Comparison of ENCODE assay signal across 12 cellular contexts in genomic region chr2:43246641-43247040, GRCh38. TPM values are rescaled to one million over a fixed set of nuclear protein-coding genes. Genes with fewer than 3 reads are reported as not detected.
DNase-seq lines count a peak whose midpoint lies in the region; ATAC-seq and TF ChIP-seq lines count a peak whose summit lies in the region.
"Had no signal": no experiment of that assay in that cellular context is flagged by ENCODE, and none has a peak within 500 bp of the region (broad histone marks: within the 10 kb centered on the region; RNA-seq: fewer than 3 reads in every experiment).

No MANE protein-coding gene starts in this region.

- peaks cover 5% of the 10 kb centered on the region for H3K27me3 Mint-ChIP-seq in GM23338 (ENCODE audit: insufficient read depth, low read depth, poor library complexity)
- H3K27me3 Mint-ChIP-seq: CD4-positive, CD25-positive, alpha-beta regulatory T cell had no signal

- H3K9me3 ChIP-seq in HUES64 (ENCODE audit: insufficient read depth, low read depth, low read length) (no peaks in the 10 kb centered on the region), mesodermal cell (ENCODE audit: control insufficient read depth, low read length) (no peaks in the 10 kb centered on the region), mucosa of descending colon (no peaks in the 10 kb centered on the region)

- H3K27ac Mint-ChIP-seq in GM23338, result peak overlapping the region; percentile 43; the same call in 1 of the 2 replicates

- H3K27me3 ChIP-seq in GM23338 (ENCODE audit: insufficient read depth) (no peaks in the 10 kb centered on the region), HUES64 (ENCODE audit: insufficient read depth, low read length) (no peaks in the 10 kb centered on the region)
- H3K27me3 ChIP-seq: BLaER1 treated with 17β-estradiol and CSF1 and Interleukin-3, amounts not matched to agents 10 nM and 100 nM had no signal

- no peaks in the 10 kb centered on the region; the same call in 1 of the 2 replicates for H4K20me1 ChIP-seq in GM23338 (replicated peaks; ENCODE audit: insufficient read depth)
- H4K20me1 ChIP-seq: BLaER1 treated with 17β-estradiol and CSF1 and Interleukin-3, amounts not matched to agents 10 nM and 100 nM had no signal

- no peaks in the 10 kb centered on the region for H3K9me2 ChIP-seq in GM23338 (ENCODE audit: insufficient read depth)

- WGBS in HUES64, result 55% methylated on average over 3 of the region's 3 CpGs
- WGBS in mesodermal cell (ENCODE audit: insufficient coverage in 2 of 2), 2 experiments, result 62 to 77% methylated on average over 2 to 3 of the region's 3 CpGs

- no peak for TF ChIP-seq CTCF in GM23338 (conservative IDR thresholded peaks at IDR 0.05; ENCODE audit: low read depth in 2 of 2)
- no peak for TF ChIP-seq CTCF in mucosa of descending colon (IDR thresholded peaks at IDR 0.05)

- H2AFZ ChIP-seq in GM23338, result no peak overlapping the region

- H3K4me1 Mint-ChIP-seq in GM23338, result peaks cover 11% of the 10 kb centered on the region

- H3K9ac ChIP-seq in HUES64 (ENCODE audit: low read depth, low read length), result no peak overlapping the region
- H3K9ac ChIP-seq: BLaER1 treated with 17β-estradiol and CSF1 and Interleukin-3, amounts not matched to agents 10 nM and 100 nM had no signal

- H3K79me2 ChIP-seq in GM23338 (replicated peaks; ENCODE audit: insufficient read depth), result no peaks in the 10 kb centered on the region

- 0 out of 2 replicates have a peak, but pooled peaks cover 3% of the 10 kb centered on the region for H3F3A ChIP-seq in GM23338 (replicated peaks; ENCODE audit: low read depth)

- H3K36me3 Mint-ChIP-seq in GM23338 (ENCODE audit: low read depth), result peaks cover 3% of the 10 kb centered on the region; the same call in 1 of the 3 replicates

- H3K4me3 ChIP-seq in GM23338, result no peak overlapping the region
- no peak overlapping the region for H3K4me3 ChIP-seq in HUES64 (ENCODE audit: low read length)
- H3K4me3 ChIP-seq in mesodermal cell (ENCODE audit: extremely low read depth, insufficient read depth, low read length, poor library complexity, severe bottlenecking), result no peak overlapping the region
- no peak overlapping the region for H3K4me3 ChIP-seq in mucosa of descending colon
- H3K4me3 ChIP-seq: BLaER1 treated with 17β-estradiol and CSF1 and Interleukin-3, amounts not matched to agents 10 nM and 100 nM; GM12878 had no signal

- H3K27ac ChIP-seq in GM23338 (ENCODE audit: low read depth) (no peak overlapping the region), HUES64 (ENCODE audit: low read depth, low read length) (0 out of 2 replicates have a peak overlapping the region, but pooled peaks have one; percentile 21), mesodermal cell (ENCODE audit: low read depth, low read length, severe bottlenecking) (peak overlapping the region; percentile 10)
- H3K27ac ChIP-seq: BLaER1 treated with 17β-estradiol and CSF1 and Interleukin-3, amounts not matched to agents 10 nM and 100 nM had no signal

- DNase-seq in GM23338 (ENCODE audit: low spot score), result no peak
- DNase-seq in sciatic nerve (ENCODE audit: low spot score), result peak; percentile 32
- DNase-seq in mucosa of descending colon, result no peak
- DNase-seq: ACHN; CD4-positive, CD25-positive, alpha-beta regulatory T cell; DMS53 had no signal

- intact Hi-C loops in sciatic nerve (cut with DNase I) (no loop called here), mucosa of descending colon (cut with DNase I, micrococcal nuclease) (no loop called here)

- no peak overlapping the region for H3K4me3 Mint-ChIP-seq in GM23338
- H3K4me3 Mint-ChIP-seq: CD4-positive, CD25-positive, alpha-beta regulatory T cell had no signal

- ATAC-seq in GM23338, result peak; percentile 70
- no peak for ATAC-seq in sciatic nerve
- no peak for ATAC-seq in HG03039 (IDR thresholded peaks at IDR 0.05; ENCODE audit: unreplicated experiment)
- no peak for ATAC-seq in mucosa of descending colon
- no peak for ATAC-seq in HG03571 (IDR thresholded peaks at IDR 0.05; ENCODE audit: unreplicated experiment)
- ATAC-seq: GM12878 had no signal

- H3K36me3 ChIP-seq in GM23338 (ENCODE audit: insufficient read depth) (no peaks in the 10 kb centered on the region), HUES64 (ENCODE audit: insufficient read depth, low read length) (no peaks in the 10 kb centered on the region), mesodermal cell (ENCODE audit: control insufficient read depth, insufficient read depth, low read length) (no peaks in the 10 kb centered on the region), mucosa of descending colon (ENCODE audit: low read depth) (no peaks in the 10 kb centered on the region)

- no peak overlapping the region for H3K4me2 ChIP-seq in GM23338
- H3K4me2 ChIP-seq: BLaER1 treated with 17β-estradiol and CSF1 and Interleukin-3, amounts not matched to agents 10 nM and 100 nM had no signal

- no peaks in the 10 kb centered on the region; the same call in 2 of the 3 replicates for H3K9me3 Mint-ChIP-seq in GM23338
- H3K9me3 Mint-ChIP-seq: CD4-positive, CD25-positive, alpha-beta regulatory T cell had no signal

- H3K4me1 ChIP-seq in GM23338 (ENCODE audit: insufficient read depth), result no peaks in the 10 kb centered on the region
- H3K4me1 ChIP-seq in HUES64 (ENCODE audit: insufficient read depth, low read length), result peaks cover 8% of the 10 kb centered on the region; the same call in 1 of the 2 replicates
- H3K4me1 ChIP-seq in mesodermal cell (ENCODE audit: control insufficient read depth, insufficient read depth, low read length, poor library complexity, severe bottlenecking), result peaks cover 9% of the 10 kb centered on the region
- no peaks in the 10 kb centered on the region for H3K4me1 ChIP-seq in mucosa of descending colon (ENCODE audit: low read depth)

TF ChIP-seq in GM23338, 12 proteins besides CTCF, POLR2A, EP300 and RAD21:
- TF ChIP-seq ZNF462 (CRISPR knock-in tag; IDR thresholded peaks at IDR 0.05) (no peak), POLR2AphosphoS5 (IDR thresholded peaks at IDR 0.05; ENCODE audit: low read depth) (no peak), NANOG (IDR thresholded peaks at IDR 0.05; ENCODE audit: borderline replicate concordance) (no peak), ZNF331 (CRISPR knock-in tag; IDR thresholded peaks at IDR 0.05; ENCODE audit: low read depth) (no peak)

RNA-seq across cellular contexts. Expression of gene ZFP36L2, which starts 20.2 kb away (rescaled TPM):
- 37.9 and 43.0 TPM in 2 replicates for total RNA-seq in GM23338 (2014; rRNA removed; shearing (Covaris generic))
- polyA plus RNA-seq in GM23338 (2016; fragmentation: Nextera tagmentation; extraction: Ambion mirVana), result 38.4 and 39.6 TPM in 2 replicates
- polyA plus RNA-seq in HUES64 (2013, experiment 1 of 2), result 62.2 TPM
- 60.5 TPM for polyA plus RNA-seq in HUES64 (2013, experiment 2 of 2)
- 59.1 TPM for polyA plus RNA-seq in mesodermal cell (2013, experiment 1 of 2)
- polyA plus RNA-seq in mesodermal cell (2013, experiment 2 of 2), result 51.5 TPM
- 172 TPM for total RNA-seq in sciatic nerve
- 100 to 1,000 TPM; 160 to 198 (median 169) TPM for total RNA-seq in mucosa of descending colon
